ENCODE assay signal across 2 cellular contexts in genomic region chr16:70421473-70422311, GRCh38.
A peak's percentile ranks its signal among the peaks of the same experiment; 100 is the strongest.
TF ChIP-seq lines count a peak whose summit lies in the region.

No MANE protein-coding gene starts in this region.

TF ChIP-seq in GM23338, 12 proteins besides CTCF, POLR2A, EP300 and RAD21:
- no peak for TF ChIP-seq POLR2AphosphoS5 (IDR thresholded peaks at IDR 0.05; ENCODE audit: low read depth)
- TF ChIP-seq JUNB (IDR thresholded peaks at IDR 0.05; ENCODE audit: unreplicated experiment), result no peak
- TF ChIP-seq ZNF462 (CRISPR knock-in tag; IDR thresholded peaks at IDR 0.05), result no peak
- no peak for TF ChIP-seq EZH2 (IDR thresholded peaks at IDR 0.05; ENCODE audit: low read depth, unreplicated experiment)
- TF ChIP-seq REST (IDR thresholded peaks at IDR 0.05; ENCODE audit: unreplicated experiment), result no peak
- TF ChIP-seq CREB1 (CRISPR knock-in tag; IDR thresholded peaks at IDR 0.05; ENCODE audit: low read depth), result no peak
- TF ChIP-seq ZNF331 (CRISPR knock-in tag; IDR thresholded peaks at IDR 0.05; ENCODE audit: low read depth), result no peak
- TF ChIP-seq ZNF114 (CRISPR knock-in tag; IDR thresholded peaks at IDR 0.05), result no peak
- no peak for TF ChIP-seq STAT1 (IDR thresholded peaks at IDR 0.05; ENCODE audit: unreplicated experiment)
- no peak for TF ChIP-seq EZH2phosphoT487 (IDR thresholded peaks at IDR 0.05; ENCODE audit: unreplicated experiment)

TF ChIP-seq in H1, 55 proteins besides CTCF, POLR2A, EP300 and RAD21:
- no peak for TF ChIP-seq ATF3 (IDR thresholded peaks at IDR 0.05; ENCODE audit: insufficient read depth, low read depth, low read length)
- 0 out of 2 replicates have a peak, but pooled peaks have one; percentile 16 for TF ChIP-seq KDM1A (IDR thresholded peaks at IDR 0.05; ENCODE audit: borderline replicate concordance, low read length)
